ENCODE assay signal across 8 cellular contexts in the genomic region with DNA sequence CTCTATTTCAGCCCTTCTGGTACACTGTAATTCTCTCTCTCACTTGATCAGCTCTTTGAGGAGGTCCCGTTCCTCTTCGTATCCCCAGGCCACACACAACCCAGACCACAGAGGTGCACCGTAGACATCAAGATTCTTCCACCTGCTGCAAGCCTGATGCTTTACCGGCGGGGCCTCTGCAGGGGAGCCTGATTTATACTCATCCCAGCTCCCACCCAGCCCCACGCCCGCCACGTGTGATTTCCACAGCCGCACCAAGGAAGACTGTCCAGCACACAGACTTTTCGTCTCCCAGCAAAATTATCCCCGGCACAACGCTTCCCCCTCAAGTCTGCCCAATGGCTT. TPM values are rescaled to one million over a fixed set of nuclear protein-coding genes. Genes with fewer than 3 reads are reported as not detected.
A peak's percentile ranks its signal among the peaks of the same experiment; 100 is the strongest.
DNase-seq lines count a peak whose midpoint lies in the region; FAIRE-seq and TF ChIP-seq lines count a peak whose summit lies in the region.

No MANE protein-coding gene starts in this region.

- TF ChIP-seq CTCF in GM12864 (IDR thresholded peaks at IDR 0.05; ENCODE audit: low read depth, low read length, missing control alignments) (no peak), HFF-Myc (IDR thresholded peaks at IDR 0.05; ENCODE audit: low read depth, low read length, missing control alignments) (no peak), PC-9 (conservative IDR thresholded peaks at IDR 0.05) (no peak), epithelial cell of esophagus (IDR thresholded peaks at IDR 0.05; ENCODE audit: insufficient read depth, low read depth, low read length, missing control alignments) (no peak), nephron (IDR thresholded peaks at IDR 0.05; ENCODE audit: unreplicated experiment in 3 of 3) (no peak)

- no peaks in the 10 kb centered on the region for H3K9me3 ChIP-seq in PC-9 (ENCODE audit: insufficient read depth, low read depth)

- CTCF ChIA-PET in PC-9 (lab: Charles Lee), result interaction anchor here (1.4 kb wide), 1 partner anchor 8 kb away, joined by 4 read pairs; no protein-coding TSS in a partner anchor

- peaks cover 27% of the 10 kb centered on the region; the same call in 1 of the 2 replicates for H3K79me2 ChIP-seq in PC-9 (ENCODE audit: low read depth)

- no peaks in the 10 kb centered on the region for H3K9me3 Mint-ChIP-seq in nephron

- H3K9me2 ChIP-seq in PC-9 (ENCODE audit: insufficient read depth), result no peaks in the 10 kb centered on the region

- H3K4me3 ChIP-seq in GM12864 (ENCODE audit: low read depth, low read length), result peak overlapping the region; percentile 73
- peak overlapping the region; percentile 71 for H3K4me3 ChIP-seq in HFF-Myc (replicated peaks; ENCODE audit: low read depth, low read length)
- peak overlapping the region; percentile 75 for H3K4me3 ChIP-seq in PC-9
- peak overlapping the region; percentile 79 for H3K4me3 ChIP-seq in epithelial cell of esophagus (ENCODE audit: low read length)

- H3K36me3 ChIP-seq in PC-9 (ENCODE audit: low read depth), result no peaks in the 10 kb centered on the region

- peaks cover 22% of the 10 kb centered on the region; the same call in 1 of the 2 replicates for H3F3A ChIP-seq in PC-9 (ENCODE audit: insufficient read depth, low read depth)

- H3K4me1 Mint-ChIP-seq in nephron, result peaks cover 13% of the 10 kb centered on the region

- peaks cover 3% of the 10 kb centered on the region for H3K36me3 Mint-ChIP-seq in nephron (ENCODE audit: low read depth)

- no peak overlapping the region for H3K27ac ChIP-seq in PC-9

- FAIRE-seq in frontal cortex (lab: Jason Lieb, UNC), result no peak

- peaks cover 6% of the 10 kb centered on the region for H3K27me3 Mint-ChIP-seq in nephron (ENCODE audit: low read depth)

- no TSS peak for BruUV-seq in PC-9 (replicated peaks; lab: Mats Ljungman, UMichigan)

- H4K20me1 ChIP-seq in PC-9 (ENCODE audit: insufficient read depth), result no peaks in the 10 kb centered on the region

- H3K4me3 Mint-ChIP-seq in nephron, result peak overlapping the region; percentile 81 to 91 (median 89)

- H3K27ac Mint-ChIP-seq in nephron, result peak overlapping the region in 1 of 3 experiments; percentile 7

- peak overlapping the region; percentile 85 for H3K4me2 ChIP-seq in PC-9

- POLR2A ChIA-PET in PC-9 (lab: Charles Lee; ENCODE audit: unreplicated experiment), result interaction anchor here (0.6 kb wide), 1 partner anchor 401 kb away, joined by 4 read pairs; no protein-coding TSS in a partner anchor

- DNase-seq in GM12864 (ENCODE audit: low read depth) (no peak), HFF-Myc (ENCODE audit: extremely low read depth, low read depth) (no peak), PC-9 (no peak), epithelial cell of esophagus (ENCODE audit: low read depth) (no peak), frontal cortex (ENCODE audit: low spot score in 2 of 2) (no peak), UCSD-AML1 (lab: John Stamatoyannopoulos, UW; ENCODE audit: unreplicated experiment) (no peak)
- DNase-seq in activated CD8-positive, alpha-beta memory T cell treated with anti-CD3 and anti-CD28 coated beads, Interleukin-2, amount 50 U/mL, for 48 hours, result no peak

- intact Hi-C loops in PC-9 (cut with micrococcal nuclease; ENCODE audit: unreplicated experiment), result no loop called here

- peak overlapping the region; percentile 96 for H2AFZ ChIP-seq in PC-9

- peaks cover 26% of the 10 kb centered on the region for H3K4me1 ChIP-seq in PC-9 (replicated peaks; ENCODE audit: insufficient read depth)

- no peaks in the 10 kb centered on the region for H3K27me3 ChIP-seq in PC-9 (ENCODE audit: insufficient read depth, low read depth)

RNA-seq across cellular contexts. Expression of a gene that starts 0.7 kb away (rescaled TPM):
- total RNA-seq in PC-9 (2021) (28.2 and 29.6 TPM in 2 replicates), frontal cortex (32.2 TPM)

RNA-seq across cellular contexts. Expression of a gene that starts 59.6 kb away (rescaled TPM):
- total RNA-seq in PC-9 (2021) (16.2 and 17.8 TPM in 2 replicates), frontal cortex (22.0 TPM)

RNA-seq across cellular contexts. Expression of a gene that starts 59.8 kb away (rescaled TPM):
- total RNA-seq in PC-9 (2021) (9.1 and 13.1 TPM in 2 replicates), frontal cortex (34.2 TPM)
